ENCODE assay signal across 9 cellular contexts in the genomic region with DNA sequence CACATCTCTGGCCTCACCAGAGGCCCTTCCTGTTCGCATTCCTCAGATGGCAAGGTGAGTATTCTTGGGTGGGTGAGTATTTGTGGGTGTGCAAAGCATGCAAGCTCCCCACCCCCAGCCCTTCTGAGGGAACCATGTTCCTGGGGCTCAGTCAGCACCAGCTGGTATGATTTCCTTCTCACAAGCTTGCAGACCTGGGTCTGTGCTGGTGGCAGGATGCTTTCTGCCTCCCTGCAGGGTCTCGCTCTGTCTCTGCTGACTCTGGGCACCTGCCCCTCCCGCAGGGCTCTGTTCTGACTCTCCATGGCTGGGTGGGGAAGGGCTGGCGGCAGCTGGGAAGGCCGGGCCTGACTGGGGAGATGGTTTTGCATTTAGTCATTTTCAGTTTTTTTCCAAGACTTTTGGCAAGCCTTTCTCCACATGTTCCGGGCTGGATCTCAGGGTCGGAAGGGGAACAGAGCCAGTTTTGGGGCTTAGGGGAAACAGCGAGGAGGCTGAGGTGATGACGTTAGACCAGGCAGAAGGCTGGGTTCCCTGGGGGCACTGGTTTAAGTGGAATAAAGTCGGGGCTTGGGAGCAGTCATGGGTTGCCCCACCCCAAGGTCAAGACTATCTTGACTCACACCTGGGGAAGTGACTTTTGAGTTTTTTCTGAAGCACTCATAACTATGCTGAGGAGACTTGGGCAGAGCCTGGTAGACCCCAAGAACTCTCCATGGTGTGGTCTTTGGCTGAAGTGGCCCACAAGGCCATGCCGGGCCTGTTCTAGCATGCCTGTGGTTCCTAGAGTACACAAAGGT. TPM values are rescaled to one million over a fixed set of nuclear protein-coding genes. Genes with fewer than 3 reads are reported as not detected.
A peak's percentile ranks its signal among the peaks of the same experiment; 100 is the strongest.
DNase-seq lines count a peak whose midpoint lies in the region; ATAC-seq and TF ChIP-seq lines count a peak whose summit lies in the region.
"Had no signal": no experiment of that assay in that cellular context is flagged by ENCODE, and none has a peak within 500 bp of the region (broad histone marks: within the 10 kb centered on the region; RNA-seq: fewer than 3 reads in every experiment).

No MANE protein-coding gene starts in this region.

- H3K4me3 ChIP-seq in BJ (ENCODE audit: low read depth, low read length) (no peak overlapping the region), fibroblast of pulmonary artery (replicated peaks; ENCODE audit: low read depth, low read length) (no peak overlapping the region)

- peaks cover 3% of the 10 kb centered on the region for H3K27me3 ChIP-seq in BJ (ENCODE audit: control insufficient read depth, insufficient read depth, low read length)

- TF ChIP-seq CTCF in BJ (IDR thresholded peaks at IDR 0.05; ENCODE audit: insufficient read depth, low read depth, low read length) (no peak), fibroblast of pulmonary artery (IDR thresholded peaks at IDR 0.05; ENCODE audit: low read length, missing control alignments) (no peak)

- H3K36me3 ChIP-seq in BJ (ENCODE audit: control insufficient read depth, insufficient read depth, low read length), result no peaks in the 10 kb centered on the region

- DNase-seq in BJ (ENCODE audit: low read depth) (peak; percentile 61), NCI-H446 treated with DMSO at 0.1 percent for 48 hours (lab: John Stamatoyannopoulos, UW) (peak; percentile 94), fibroblast of pulmonary artery (ENCODE audit: low read depth) (peak; percentile 88), renal cortical epithelial cell (ENCODE audit: low read depth) (peak; percentile 39), anterior cingulate cortex (lab: John Stamatoyannopoulos, UW) (no peak)
- no peak for DNase-seq in activated CD4-positive, alpha-beta T cell treated with anti-CD3 and anti-CD28 coated beads, Interleukin-2, amount 50 U/mL, for 48 hours
- DNase-seq: DMS53 had no signal

- POLR2A ChIA-PET in BJ (lab: Charles Lee), result interaction anchor here (0.5 kb wide), 1 partner anchor 15 kb away, joined by 3 read pairs; no protein-coding TSS in a partner anchor

- no peak for ATAC-seq in GM19324 (IDR thresholded peaks at IDR 0.05; ENCODE audit: low FRiP score, unreplicated experiment)
- ATAC-seq in HG03039 (IDR thresholded peaks at IDR 0.05; ENCODE audit: unreplicated experiment), result no peak

- CTCF ChIA-PET in BJ (lab: Yijun Ruan, JAX), result interaction anchor here (0.5 to 2.4 kb wide), 7 partner anchors 9 to 71 kb away, joined by 3 to 8 read pairs (median 4); a partner anchor contains a TSS

RNA-seq across cellular contexts. Expression of a gene that starts 6.2 kb away (rescaled TPM):
- polyA plus RNA-seq in BJ (2011; rRNA removed), result 1.2 and 2.1 TPM in 2 replicates
- polyA minus RNA-seq in BJ (2011; rRNA and poly(A)+ RNA removed), result 1.6 and 2.0 TPM in 2 replicates
- total RNA-seq in renal cortical epithelial cell, result 0.35 and 0.52 TPM in 2 replicates

RNA-seq across cellular contexts. Expression of a gene that starts 43.2 kb away (rescaled TPM):
- 13.0 and 23.0 TPM in 2 replicates for polyA plus RNA-seq in BJ (2011; rRNA removed)
- 18.2 and 32.1 TPM in 2 replicates for polyA minus RNA-seq in BJ (2011; rRNA and poly(A)+ RNA removed)
- 13.6 and 19.6 TPM in 2 replicates for total RNA-seq in renal cortical epithelial cell

Comparison
In these comparisons a context has a peak if more than half of its experiments do, and no peak if none do; other contexts are left out.
1. DNase-seq: peak in BJ (single experiment), NCI-H446 treated with DMSO at 0.1 percent for 48 hours (single experiment), fibroblast of pulmonary artery (single experiment) and renal cortical epithelial cell (single experiment); none in anterior cingulate cortex (0 of 58) and activated CD4-positive, alpha-beta T cell treated with anti-CD3 and anti-CD28 coated beads, Interleukin-2, amount 50 U/mL, for 48 hours (0 of 2).